8 cellular contexts compared by ENCODE assay signal in the genomic region with DNA sequence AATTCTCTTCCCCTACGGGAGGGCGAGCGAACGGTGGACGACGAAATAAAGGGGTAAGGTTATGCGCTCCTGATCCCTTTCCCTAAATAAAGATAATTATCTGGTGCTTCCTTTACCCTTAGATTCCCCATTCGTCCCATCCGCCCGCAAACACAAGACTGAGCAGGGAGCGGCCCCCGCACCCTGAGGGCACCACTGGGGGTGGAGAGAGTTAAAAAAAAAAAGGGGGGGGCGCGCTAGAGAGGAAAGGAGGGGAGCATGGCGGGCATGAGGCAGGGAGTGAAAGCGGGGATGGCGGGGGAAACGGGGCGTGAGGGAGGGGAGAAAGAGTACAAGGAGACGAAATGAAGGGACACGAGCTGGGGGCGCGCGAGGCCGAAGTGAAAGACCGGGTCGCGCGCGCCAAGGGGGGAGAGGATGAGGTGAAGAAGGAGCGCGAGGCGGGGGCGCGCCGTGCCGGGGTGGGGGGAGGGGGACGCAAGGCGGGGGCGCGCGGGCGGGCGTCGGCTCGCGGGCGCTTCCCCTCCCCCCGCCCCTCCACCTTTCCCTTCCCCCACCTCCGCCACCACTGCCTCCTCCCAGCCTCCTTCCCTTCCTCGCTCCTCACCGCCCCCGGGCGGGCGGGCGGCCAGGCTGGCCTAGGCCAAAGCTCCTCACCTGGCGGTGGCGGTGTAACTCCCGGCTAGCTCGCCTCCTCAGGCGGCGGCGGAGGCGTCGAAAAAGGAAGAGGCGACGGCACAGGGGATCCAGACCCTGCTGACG. TPM values are rescaled to one million over a fixed set of nuclear protein-coding genes. Genes with fewer than 3 reads are reported as not detected.
DNase-seq lines count a peak whose midpoint lies in the region; ATAC-seq and TF ChIP-seq lines count a peak whose summit lies in the region.

No MANE protein-coding gene starts in this region.

- peak overlapping the region; percentile 91 to 98 for H3K4me3 Mint-ChIP-seq in activated T-cell treated with anti-CD3 and anti-CD28 coated beads, Interleukin-2, amount 50 U/mL, for 72 hours
- peak overlapping the region; percentile 86 for H3K4me3 Mint-ChIP-seq in progenitor cell of endocrine pancreas (ENCODE audit: low read depth)

- peak; percentile 56 for DNase-seq in NCI-H510A treated with DMSO at 0.1 percent for 48 hours (lab: John Stamatoyannopoulos, UW)
- DNase-seq in activated T-cell treated with anti-CD3 and anti-CD28 coated beads, Interleukin-2, amount 50 U/mL, for 72 hours, result no peak
- peak; percentile 64 for DNase-seq in Right ventricle myocardium superior
- DNase-seq in progenitor cell of endocrine pancreas (ENCODE audit: low spot score, unreplicated experiment), result peak; percentile 58
- DNase-seq in MV-4-11 (lab: John Stamatoyannopoulos, UW), result no peak

- intact Hi-C loops in Right ventricle myocardium superior (cut with DNase I), result no loop called here

- peak overlapping the region; percentile 91 for H3K27ac Mint-ChIP-seq in activated T-cell treated with anti-CD3 and anti-CD28 coated beads, Interleukin-2, amount 50 U/mL, for 72 hours
- H3K27ac Mint-ChIP-seq in progenitor cell of endocrine pancreas, result peak overlapping the region; percentile 96

- no peaks in the 10 kb centered on the region for H3K27me3 Mint-ChIP-seq in activated T-cell treated with anti-CD3 and anti-CD28 coated beads, Interleukin-2, amount 50 U/mL, for 72 hours (ENCODE audit: low read depth)
- no peaks in the 10 kb centered on the region for H3K27me3 Mint-ChIP-seq in progenitor cell of endocrine pancreas

- ATAC-seq in GM18519 (IDR thresholded peaks at IDR 0.05; ENCODE audit: low FRiP score, unreplicated experiment) (peak; percentile 23), HG03025 (IDR thresholded peaks at IDR 0.05; ENCODE audit: low FRiP score, unreplicated experiment) (peak; percentile 27), Right ventricle myocardium superior (ENCODE audit: poor library complexity) (peak; percentile 33)
- ATAC-seq in activated T-cell treated with anti-CD3 and anti-CD28 coated beads, Interleukin-2, amount 50 U/mL, for 72 hours (replicated peaks in 1 of 2), result peak; percentile 2 to 6

- H3K27ac ChIP-seq in C4-2B, result peak overlapping the region; percentile 84

- peaks cover 3 to 9% of the 10 kb centered on the region in 2 donors for H3K36me3 Mint-ChIP-seq in activated T-cell treated with anti-CD3 and anti-CD28 coated beads, Interleukin-2, amount 50 U/mL, for 72 hours (ENCODE audit: insufficient read depth in 2 of 2)
- H3K36me3 Mint-ChIP-seq in progenitor cell of endocrine pancreas (ENCODE audit: insufficient read depth), result no peaks in the 10 kb centered on the region

- TF ChIP-seq CTCF in C4-2B (conservative IDR thresholded peaks at IDR 0.05) (no peak; the same call in 1 of the 2 replicates), progenitor cell of endocrine pancreas (IDR thresholded peaks at IDR 0.05; ENCODE audit: unreplicated experiment) (peak; percentile 34)

- peaks cover 54% of the 10 kb centered on the region for H3K4me1 Mint-ChIP-seq in activated T-cell treated with anti-CD3 and anti-CD28 coated beads, Interleukin-2, amount 50 U/mL, for 72 hours (ENCODE audit: low read depth)
- peaks cover 25% of the 10 kb centered on the region for H3K4me1 Mint-ChIP-seq in progenitor cell of endocrine pancreas (ENCODE audit: low read depth)

- no peaks in the 10 kb centered on the region for H3K9me3 Mint-ChIP-seq in activated T-cell treated with anti-CD3 and anti-CD28 coated beads, Interleukin-2, amount 50 U/mL, for 72 hours
- no peaks in the 10 kb centered on the region for H3K9me3 Mint-ChIP-seq in progenitor cell of endocrine pancreas (ENCODE audit: low read depth)

RNA-seq across cellular contexts. Expression of a gene that starts 0.5 kb away (rescaled TPM):
- 100 to 1,000 TPM in 1 of 2 donors, 10 to 100 TPM in 1; 87.4 to 106 TPM for total RNA-seq in activated T-cell treated with anti-CD3 and anti-CD28 coated beads, Interleukin-2, amount 50 U/mL, for 72 hours
- total RNA-seq in Right ventricle myocardium superior (30.1 TPM), progenitor cell of endocrine pancreas (48.8 and 52.6 TPM in 2 replicates)

RNA-seq across cellular contexts. Expression of a gene that starts 24.3 kb away (rescaled TPM):
- 100 to 1,000 TPM; 105 to 108 TPM for total RNA-seq in activated T-cell treated with anti-CD3 and anti-CD28 coated beads, Interleukin-2, amount 50 U/mL, for 72 hours
- total RNA-seq in Right ventricle myocardium superior (45.5 TPM), progenitor cell of endocrine pancreas (84.7 and 93.4 TPM in 2 replicates)

RNA-seq across cellular contexts. Expression of a gene that starts 36.2 kb away (rescaled TPM):
- 100 to 1,000 TPM; 107 to 121 TPM for total RNA-seq in activated T-cell treated with anti-CD3 and anti-CD28 coated beads, Interleukin-2, amount 50 U/mL, for 72 hours
- total RNA-seq in Right ventricle myocardium superior (20.8 TPM), progenitor cell of endocrine pancreas (40.9 and 41.9 TPM in 2 replicates)

RNA-seq across cellular contexts. Expression of a gene that starts 41.1 kb away (rescaled TPM):
- total RNA-seq in activated T-cell treated with anti-CD3 and anti-CD28 coated beads, Interleukin-2, amount 50 U/mL, for 72 hours, result 10 to 100 TPM; 86.5 to 90.7 TPM
- total RNA-seq in Right ventricle myocardium superior (46.9 TPM), progenitor cell of endocrine pancreas (70.6 and 75.4 TPM in 2 replicates)

RNA-seq across cellular contexts. Expression of a gene that starts 45.4 kb away (rescaled TPM):
- 10 to 100 TPM; 13.7 to 13.9 TPM for total RNA-seq in activated T-cell treated with anti-CD3 and anti-CD28 coated beads, Interleukin-2, amount 50 U/mL, for 72 hours
- total RNA-seq in Right ventricle myocardium superior (4.1 TPM), progenitor cell of endocrine pancreas (36.6 and 41.7 TPM in 2 replicates)

Comparison
In these comparisons a context has a peak if more than half of its experiments do, and no peak if none do; other contexts are left out.
1. DNase-seq: peak in NCI-H510A treated with DMSO at 0.1 percent for 48 hours (single experiment), Right ventricle myocardium superior (single experiment) and progenitor cell of endocrine pancreas (single experiment); none in activated T-cell treated with anti-CD3 and anti-CD28 coated beads, Interleukin-2, amount 50 U/mL, for 72 hours (0 of 2) and MV-4-11 (single experiment).
2. Peak in every context shown above with its lines, with median percentiles within 50 percentile points of each other: ATAC-seq.